ENCODE assay signal across 38 cellular contexts in genomic region chr19:52871466-52871865, GRCh38. TPM values are rescaled to one million over a fixed set of nuclear protein-coding genes. Genes with fewer than 3 reads are reported as not detected.
"Had no signal": no experiment of that assay in that cellular context is flagged by ENCODE, and none has a peak within 500 bp of the region (broad histone marks: within the 10 kb centered on the region; RNA-seq: fewer than 3 reads in every experiment).

No MANE protein-coding gene starts in this region.

- DNase-seq: activated effector memory CD4-positive, alpha-beta T cell treated with anti-CD3 and anti-CD28 coated beads, Interleukin-2, amount 50 U/mL, for 16 hours; activated effector memory CD4-positive, alpha-beta T cell treated with Interleukin-2 at 50 U/mL for 16 hours; activated gamma-delta T cell; activated gamma-delta T cell treated with Interleukin-2 at 50 U/mL for 16 hours; activated naive CD4-positive, alpha-beta T cell; activated naive CD4-positive, alpha-beta T cell treated with anti-CD3 and anti-CD28 coated beads for 36 hours; activated naive CD4-positive, alpha-beta T cell treated with anti-CD3 and anti-CD28 coated beads, Interleukin-2, amount 10 ng/mL, durations not matched to agents 7 days and 5 days; activated naive CD4-positive, alpha-beta T cell treated with anti-CD3 and anti-CD28 coated beads, Interleukin-2, amount 50 U/mL, for 16 hours; activated naive CD4-positive, alpha-beta T cell treated with Interleukin-2 at 50 U/mL for 16 hours; activated naive CD8-positive, alpha-beta T cell treated with anti-CD3 and anti-CD28 coated beads for 36 hours; activated naive CD8-positive, alpha-beta T cell treated with anti-CD3 and anti-CD28 coated beads, Interleukin-2, amount 10 ng/mL, durations not matched to agents 7 days and 5 days; activated naive CD8-positive, alpha-beta T cell treated with anti-CD3 and anti-CD28 coated beads, Interleukin-2, amount 50 U/mL, for 24 hours; activated T-cell treated with anti-CD3 and anti-CD28 coated beads, Interleukin-2, amount 50 U/mL, for 1 hour; activated T-cell treated with anti-CD3 and anti-CD28 coated beads, Interleukin-2, amount 50 U/mL, for 24 hours; activated T-cell treated with anti-CD3 and anti-CD28 coated beads, Interleukin-2, amount 50 U/mL, for 4 hours; activated T-cell treated with anti-CD3 and anti-CD28 coated beads, Interleukin-2, amount 50 U/mL, for 48 hours; activated T-cell treated with anti-CD3 and anti-CD28 coated beads, Interleukin-2, amount 50 U/mL, for 72 hours; adrenal gland; amniotic stem cell; amygdala; anterior cingulate cortex; aorta; body of pancreas; brain microvascular endothelial cell; caudate nucleus; central memory CD4-positive, alpha-beta T cell; cerebellar nuclear complex had no signal

- H3K4me3 Mint-ChIP-seq: activated naive CD4-positive, alpha-beta T cell treated with anti-CD3 and anti-CD28 coated beads for 36 hours; activated naive CD4-positive, alpha-beta T cell treated with anti-CD3 and anti-CD28 coated beads, Interleukin-2, amount 10 ng/mL, durations not matched to agents 7 days and 5 days; activated naive CD4-positive, alpha-beta T cell treated with anti-CD3 and anti-CD28 coated beads, Interleukin-2, amount 50 U/mL, for 24 hours; activated naive CD8-positive, alpha-beta T cell; activated naive CD8-positive, alpha-beta T cell treated with anti-CD3 and anti-CD28 coated beads for 36 hours; activated naive CD8-positive, alpha-beta T cell treated with anti-CD3 and anti-CD28 coated beads, Interleukin-2, amount 10 ng/mL, durations not matched to agents 7 days and 5 days; activated naive CD8-positive, alpha-beta T cell treated with anti-CD3 and anti-CD28 coated beads, Interleukin-2, amount 50 U/mL, for 24 hours; activated T-cell treated with anti-CD3 and anti-CD28 coated beads, Interleukin-2, amount 50 U/mL, for 24 hours; activated T-cell treated with anti-CD3 and anti-CD28 coated beads, Interleukin-2, amount 50 U/mL, for 4 hours; activated T-cell treated with anti-CD3 and anti-CD28 coated beads, Interleukin-2, amount 50 U/mL, for 72 hours; activated T-helper 1 cell treated with anti-CD3 and anti-CD28 coated beads, Interleukin-12 subunit alpha, Interleukin-12 subunit beta, Interleukin-2, Interleukin-4 antibody, amounts not matched to agents 30 ng/mL and 10 ng/mL and 1 ng/mL, durations not matched to agents 14 hours and 24 hours and 36 hours; activated T-helper 17 cell treated with anti-CD3 and anti-CD28 coated beads, Interleukin-2, amount 50 U/mL, for 72 hours; brain; central memory CD8-positive, alpha-beta T cell had no signal

- H3K4me1 ChIP-seq: adrenal gland, ascending aorta, body of pancreas, breast epithelium had no signal

- H3K27ac ChIP-seq: adrenal gland, ascending aorta, body of pancreas, brain microvascular endothelial cell, breast epithelium, cardiac muscle cell had no signal

- H3K27ac Mint-ChIP-seq: activated naive CD4-positive, alpha-beta T cell treated with anti-CD3 and anti-CD28 coated beads for 36 hours; activated naive CD4-positive, alpha-beta T cell treated with anti-CD3 and anti-CD28 coated beads, Interleukin-2, amount 10 ng/mL, durations not matched to agents 7 days and 5 days; activated naive CD4-positive, alpha-beta T cell treated with anti-CD3 and anti-CD28 coated beads, Interleukin-2, amount 50 U/mL, for 24 hours; activated naive CD4-positive, alpha-beta T cell treated with anti-CD3 and anti-CD28 coated beads, Interleukin-2, amount 50 U/mL, for 72 hours; activated naive CD8-positive, alpha-beta T cell; activated naive CD8-positive, alpha-beta T cell treated with anti-CD3 and anti-CD28 coated beads for 36 hours; activated naive CD8-positive, alpha-beta T cell treated with anti-CD3 and anti-CD28 coated beads, Interleukin-2, amount 10 ng/mL, durations not matched to agents 7 days and 5 days; activated naive CD8-positive, alpha-beta T cell treated with anti-CD3 and anti-CD28 coated beads, Interleukin-2, amount 50 U/mL, for 24 hours; activated T-cell treated with anti-CD3 and anti-CD28 coated beads, Interleukin-2, amount 50 U/mL, for 24 hours; activated T-cell treated with anti-CD3 and anti-CD28 coated beads, Interleukin-2, amount 50 U/mL, for 72 hours; activated T-helper 1 cell treated with anti-CD3 and anti-CD28 coated beads, Interleukin-12 subunit alpha, Interleukin-12 subunit beta, Interleukin-2, Interleukin-4 antibody, amounts not matched to agents 30 ng/mL and 10 ng/mL and 1 ng/mL, durations not matched to agents 14 hours and 24 hours and 36 hours; activated T-helper 17 cell treated with anti-CD3 and anti-CD28 coated beads, Interleukin-2, amount 50 U/mL, for 72 hours; activated T-helper 2 cell treated with anti-CD3 and anti-CD28 coated beads, Interferon-gamma antibody, Interleukin-2, Interleukin-4, amounts not matched to agents 10 μg/mL and 5 μg/mL and 100 μg/mL, durations not matched to agents 14 hours and 24 hours and 36 hours; brain had no signal

- H3K27me3 ChIP-seq: adrenal gland, ascending aorta, body of pancreas, brain microvascular endothelial cell, breast epithelium, cardiac muscle cell had no signal

- H3K4me3 ChIP-seq: adrenal gland, ascending aorta, body of pancreas, breast epithelium, cardiac muscle cell had no signal

- H3K36me3 ChIP-seq: adrenal gland, ascending aorta, brain microvascular endothelial cell, breast epithelium, cardiac muscle cell had no signal

- H3K9me3 ChIP-seq: adrenal gland, body of pancreas, breast epithelium had no signal

- H3K9me3 Mint-ChIP-seq: brain; central memory CD8-positive, alpha-beta T cell had no signal

- H3K4me1 Mint-ChIP-seq: activated naive CD4-positive, alpha-beta T cell treated with anti-CD3 and anti-CD28 coated beads, Interleukin-2, amount 10 ng/mL, durations not matched to agents 7 days and 5 days; activated naive CD4-positive, alpha-beta T cell treated with anti-CD3 and anti-CD28 coated beads, Interleukin-2, amount 50 U/mL, for 24 hours; activated naive CD8-positive, alpha-beta T cell treated with anti-CD3 and anti-CD28 coated beads for 36 hours; activated naive CD8-positive, alpha-beta T cell treated with anti-CD3 and anti-CD28 coated beads, Interleukin-2, amount 10 ng/mL, durations not matched to agents 7 days and 5 days; activated naive CD8-positive, alpha-beta T cell treated with anti-CD3 and anti-CD28 coated beads, Interleukin-2, amount 50 U/mL, for 24 hours; activated T-helper 17 cell treated with anti-CD3 and anti-CD28 coated beads, Interleukin-2, amount 50 U/mL, for 72 hours; brain; central memory CD8-positive, alpha-beta T cell had no signal

- H3K27me3 Mint-ChIP-seq: activated naive CD4-positive, alpha-beta T cell treated with anti-CD3 and anti-CD28 coated beads, Interleukin-2, amount 10 ng/mL, durations not matched to agents 7 days and 5 days; activated naive CD4-positive, alpha-beta T cell treated with anti-CD3 and anti-CD28 coated beads, Interleukin-2, amount 50 U/mL, for 24 hours; activated naive CD8-positive, alpha-beta T cell; activated naive CD8-positive, alpha-beta T cell treated with anti-CD3 and anti-CD28 coated beads for 36 hours; activated naive CD8-positive, alpha-beta T cell treated with anti-CD3 and anti-CD28 coated beads, Interleukin-2, amount 10 ng/mL, durations not matched to agents 7 days and 5 days; activated naive CD8-positive, alpha-beta T cell treated with anti-CD3 and anti-CD28 coated beads, Interleukin-2, amount 50 U/mL, for 24 hours; activated T-cell treated with anti-CD3 and anti-CD28 coated beads, Interleukin-2, amount 50 U/mL, for 24 hours; activated T-helper 17 cell treated with anti-CD3 and anti-CD28 coated beads, Interleukin-2, amount 50 U/mL, for 72 hours; central memory CD8-positive, alpha-beta T cell had no signal

RNA-seq across cellular contexts. Expression of gene ZNF320, which starts 26.0 kb away (rescaled TPM):
- total RNA-seq: ascending aorta had no signal
